ENCODE assay signal across 8 cellular contexts in genomic region chr19:14031719-14032480, GRCh38. TPM values are rescaled to one million over a fixed set of nuclear protein-coding genes. Genes with fewer than 3 reads are reported as not detected.
DNase-seq lines count a peak whose midpoint lies in the region; ATAC-seq and TF ChIP-seq lines count a peak whose summit lies in the region.

Gene IL27RA, plus strand, starts transcription at chr19:14031762. Its CDS starts 111 bp downstream, at chr19:14031873.

- peaks cover 24% of the 10 kb centered on the region for H3K27me3 ChIP-seq in neural progenitor cell

- peak within 1 kb of the TSS; percentile 91 for H2AFZ ChIP-seq in neural progenitor cell (replicated peaks)

- peaks cover 12% of the 10 kb centered on the region for H3F3A ChIP-seq in neural progenitor cell (ENCODE audit: low read depth)

- no peak within 1 kb of the TSS for H3K9ac ChIP-seq in neural progenitor cell

- H3K4me3 Mint-ChIP-seq in activated T-cell treated with anti-CD3 and anti-CD28 coated beads, Interleukin-2, amount 50 U/mL, for 72 hours = peak within 1 kb of the TSS; percentile 83 to 95
- peak within 1 kb of the TSS; percentile 83 for H3K4me3 Mint-ChIP-seq in neural progenitor cell

- DNase-seq in NCI-H345 (lab: John Stamatoyannopoulos, UW) (peak; percentile 21), NCI-H345 treated with DMSO at 0.1 percent for 48 hours (lab: John Stamatoyannopoulos, UW; ENCODE audit: unreplicated experiment) (no peak), fibroblast of pulmonary artery (ENCODE audit: low read depth) (peak; percentile 44), neural progenitor cell (ENCODE audit: low spot score) (peak; percentile 75), substantia nigra (lab: John Stamatoyannopoulos, UW) (peak in 25 of 49 donors; percentile 4 to 79 (median 19))
- DNase-seq in activated T-cell treated with anti-CD3 and anti-CD28 coated beads, Interleukin-2, amount 50 U/mL, for 72 hours = peak; percentile 79 to 82

- peak within 1 kb of the TSS; percentile 68 for H3K4me3 ChIP-seq in fibroblast of pulmonary artery (replicated peaks; ENCODE audit: low read depth, low read length)
- peak within 1 kb of the TSS; percentile 74 for H3K4me3 ChIP-seq in neural progenitor cell

- peaks cover 6% of the 10 kb centered on the region for H3K4me1 ChIP-seq in neural progenitor cell

- TF ChIP-seq CTCF in fibroblast of pulmonary artery (IDR thresholded peaks at IDR 0.05; ENCODE audit: low read length, missing control alignments) = peak; percentile 72
- TF ChIP-seq CTCF in neural progenitor cell (IDR thresholded peaks at IDR 0.05) = peak; percentile 69

- H3K27ac ChIP-seq in neural progenitor cell (no peak within 1 kb of the TSS), substantia nigra (ENCODE audit: low read depth, low read length, poor library complexity, severe bottlenecking) (no peak within 1 kb of the TSS)

- H3K27ac Mint-ChIP-seq in activated T-cell treated with anti-CD3 and anti-CD28 coated beads, Interleukin-2, amount 50 U/mL, for 72 hours = peak within 1 kb of the TSS; percentile 87
- no peak within 1 kb of the TSS for H3K27ac Mint-ChIP-seq in neural progenitor cell

- peak; percentile 60 for ATAC-seq in HG03469 (IDR thresholded peaks at IDR 0.05; ENCODE audit: unreplicated experiment)
- ATAC-seq in activated T-cell treated with anti-CD3 and anti-CD28 coated beads, Interleukin-2, amount 50 U/mL, for 72 hours (replicated peaks in 1 of 2) = peak; percentile 82 to 85

- peaks cover 16% of the 10 kb centered on the region for H3K4me1 Mint-ChIP-seq in activated T-cell treated with anti-CD3 and anti-CD28 coated beads, Interleukin-2, amount 50 U/mL, for 72 hours (ENCODE audit: low read depth)
- peaks cover 8% of the 10 kb centered on the region for H3K4me1 Mint-ChIP-seq in neural progenitor cell

- H3K36me3 ChIP-seq in neural progenitor cell = no peaks in the 10 kb centered on the region

- H3K27me3 Mint-ChIP-seq in activated T-cell treated with anti-CD3 and anti-CD28 coated beads, Interleukin-2, amount 50 U/mL, for 72 hours (ENCODE audit: low read depth) = no peaks in the 10 kb centered on the region
- H3K27me3 Mint-ChIP-seq in neural progenitor cell (ENCODE audit: insufficient read depth, low read depth) = peaks cover 8% of the 10 kb centered on the region

- H4K20me1 ChIP-seq in neural progenitor cell (ENCODE audit: low read depth) = no peaks in the 10 kb centered on the region

- H3K4me2 ChIP-seq in neural progenitor cell = peak within 1 kb of the TSS; percentile 97

- no peaks in the 10 kb centered on the region for H3K9me3 Mint-ChIP-seq in activated T-cell treated with anti-CD3 and anti-CD28 coated beads, Interleukin-2, amount 50 U/mL, for 72 hours
- H3K9me3 Mint-ChIP-seq in neural progenitor cell = no peaks in the 10 kb centered on the region

- H3K36me3 Mint-ChIP-seq in activated T-cell treated with anti-CD3 and anti-CD28 coated beads, Interleukin-2, amount 50 U/mL, for 72 hours (ENCODE audit: insufficient read depth in 2 of 2) = peaks cover 4 to 14% of the 10 kb centered on the region in 2 donors
- no peaks in the 10 kb centered on the region for H3K36me3 Mint-ChIP-seq in neural progenitor cell

- no peaks in the 10 kb centered on the region for H3K79me2 ChIP-seq in neural progenitor cell (ENCODE audit: low read depth)

- no peaks in the 10 kb centered on the region for H3K9me3 ChIP-seq in neural progenitor cell (ENCODE audit: low read depth)

TF ChIP-seq in PFSK-1, 5 proteins besides CTCF, POLR2A, EP300 and RAD21:
- TF ChIP-seq FOXP2 (optimal IDR thresholded peaks at IDR 0.05; ENCODE audit: borderline replicate concordance, extremely low read depth, extremely low read length, insufficient read depth) = peak; percentile 46
- no peak for TF ChIP-seq REST (IDR thresholded peaks at IDR 0.05; ENCODE audit: insufficient read depth in 1 of 2, low read depth in 2 of 2, low read length in 2 of 2)

RNA-seq across cellular contexts. Expression of gene IL27RA, which starts in this region (rescaled TPM):
- polyA plus RNA-seq in PFSK-1 (2012; ENCODE audit: insufficient read length, low read depth) = 5.0 TPM
- 10 to 100 TPM; 67.0 to 75.2 TPM for total RNA-seq in activated T-cell treated with anti-CD3 and anti-CD28 coated beads, Interleukin-2, amount 50 U/mL, for 72 hours
- total RNA-seq in neural progenitor cell (ENCODE audit: low replicate concordance) = 1.2 and 3.3 TPM in 2 replicates

Comparison
In these comparisons a context has a peak if more than half of its experiments do, and no peak if none do; other contexts are left out.
1. RNA of gene IL27RA (total RNA-seq): 67.0 to 75.2 TPM in activated T-cell treated with anti-CD3 and anti-CD28 coated beads, Interleukin-2, amount 50 U/mL, for 72 hours; 1.2 to 3.3 TPM in neural progenitor cell; every median in the first group is over 10 times any median in the second.